In the genomic region with DNA sequence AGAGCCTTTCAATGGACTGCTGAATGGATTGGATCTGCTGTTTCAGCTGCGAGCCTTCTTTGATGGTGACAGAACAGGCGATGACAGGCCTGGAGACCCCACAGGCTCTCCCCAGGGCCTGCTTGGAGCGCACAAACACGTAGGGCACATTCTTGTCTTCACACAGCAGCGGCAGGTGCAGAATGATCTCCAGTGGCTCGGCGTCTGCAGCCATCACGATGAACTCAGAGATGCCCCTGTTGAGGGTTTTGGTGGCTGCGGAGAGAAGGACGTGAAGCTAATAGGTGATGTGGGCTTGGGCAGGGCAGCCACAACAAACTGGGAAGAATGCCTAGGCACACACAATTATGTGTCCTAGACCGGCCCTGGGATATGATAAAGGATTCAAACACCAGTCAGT, we compare ENCODE assay signal across 30 cellular contexts. TPM values are rescaled to one million over a fixed set of nuclear protein-coding genes. Genes with fewer than 3 reads are reported as not detected.
A peak's percentile ranks its signal among the peaks of the same experiment; 100 is the strongest.
DNase-seq lines count a peak whose midpoint lies in the region; ATAC-seq lines count a peak whose summit lies in the region.
"Had no signal": no experiment of that assay in that cellular context is flagged by ENCODE, and none has a peak within 500 bp of the region (broad histone marks: within the 10 kb centered on the region; RNA-seq: fewer than 3 reads in every experiment).

No MANE protein-coding gene starts in this region.

- no peak for ATAC-seq in stimulated activated naive CD8-positive, alpha-beta T cell treated with anti-CD3 and anti-CD28 coated beads, Interleukin-15, amount 100 ng/mL, for 72 hours
- no peak for ATAC-seq in activated T-helper 17 cell treated with anti-CD3 and anti-CD28 coated beads, Interleukin-2, amount 50 U/mL, for 72 hours (replicated peaks)
- ATAC-seq: SK-N-SH treated with all-trans-retinoic acid at 6 μM for 48 hours had no signal

- H3K27me3 Mint-ChIP-seq in stimulated activated naive CD8-positive, alpha-beta T cell treated with anti-CD3 and anti-CD28 coated beads, Interleukin-15, Interleukin-2, amounts not matched to agents 100 ng/mL and 50 ng/mL, for 24 hours: no peaks in the 10 kb centered on the region
- H3K27me3 Mint-ChIP-seq in stimulated activated naive CD8-positive, alpha-beta T cell treated with anti-CD3 and anti-CD28 coated beads, Interleukin-15, amount 100 ng/mL, for 72 hours: no peaks in the 10 kb centered on the region
- no peaks in the 10 kb centered on the region for H3K27me3 Mint-ChIP-seq in activated T-helper 17 cell treated with anti-CD3 and anti-CD28 coated beads, Interleukin-2, amount 50 U/mL, for 72 hours
- H3K27me3 Mint-ChIP-seq: activated CD4-positive, alpha-beta T cell treated with anti-CD3 and anti-CD28 coated beads, Interleukin-2, amount 10 ng/mL, durations not matched to agents 7 days and 5 days; activated naive CD8-positive, alpha-beta T cell treated with anti-CD3 and anti-CD28 coated beads, Interleukin-2, amount 10 ng/mL, durations not matched to agents 7 days and 5 days; type B pancreatic cell had no signal

- peaks cover 64% of the 10 kb centered on the region for H3K36me3 Mint-ChIP-seq in stimulated activated naive CD8-positive, alpha-beta T cell treated with anti-CD3 and anti-CD28 coated beads, Interleukin-15, Interleukin-2, amounts not matched to agents 100 ng/mL and 50 ng/mL, for 24 hours (ENCODE audit: low read depth)
- H3K36me3 Mint-ChIP-seq in activated T-helper 17 cell treated with anti-CD3 and anti-CD28 coated beads, Interleukin-2, amount 50 U/mL, for 72 hours (ENCODE audit: low read depth): peaks cover 92% of the 10 kb centered on the region

- peaks cover 8% of the 10 kb centered on the region for H3K4me1 Mint-ChIP-seq in stimulated activated naive CD8-positive, alpha-beta T cell treated with anti-CD3 and anti-CD28 coated beads, Interleukin-15, Interleukin-2, amounts not matched to agents 100 ng/mL and 50 ng/mL, for 24 hours (ENCODE audit: low read depth)
- peaks cover 21% of the 10 kb centered on the region for H3K4me1 Mint-ChIP-seq in stimulated activated naive CD8-positive, alpha-beta T cell treated with anti-CD3 and anti-CD28 coated beads, Interleukin-15, amount 100 ng/mL, for 72 hours
- peaks cover 13% of the 10 kb centered on the region for H3K4me1 Mint-ChIP-seq in activated T-helper 17 cell treated with anti-CD3 and anti-CD28 coated beads, Interleukin-2, amount 50 U/mL, for 72 hours

- H3K4me3 Mint-ChIP-seq in stimulated activated naive CD8-positive, alpha-beta T cell treated with anti-CD3 and anti-CD28 coated beads, Interleukin-15, Interleukin-2, amounts not matched to agents 100 ng/mL and 50 ng/mL, for 24 hours: no peak overlapping the region
- no peak overlapping the region for H3K4me3 Mint-ChIP-seq in stimulated activated naive CD8-positive, alpha-beta T cell treated with anti-CD3 and anti-CD28 coated beads, Interleukin-15, amount 100 ng/mL, for 72 hours
- H3K4me3 Mint-ChIP-seq in activated T-helper 17 cell treated with anti-CD3 and anti-CD28 coated beads, Interleukin-2, amount 50 U/mL, for 72 hours: no peak overlapping the region
- H3K4me3 Mint-ChIP-seq: activated CD4-positive, alpha-beta T cell treated with anti-CD3 and anti-CD28 coated beads, Interleukin-2, amount 10 ng/mL, durations not matched to agents 7 days and 5 days; activated naive CD8-positive, alpha-beta T cell treated with anti-CD3 and anti-CD28 coated beads, Interleukin-2, amount 10 ng/mL, durations not matched to agents 7 days and 5 days; activated T-helper 1 cell treated with anti-CD3 and anti-CD28 coated beads, Interleukin-12 subunit alpha, Interleukin-12 subunit beta, Interleukin-2, Interleukin-4 antibody, amounts not matched to agents 30 ng/mL and 10 ng/mL and 1 ng/mL, durations not matched to agents 14 hours and 24 hours and 36 hours; type B pancreatic cell had no signal

- DNase-seq in stimulated activated naive CD8-positive, alpha-beta T cell treated with anti-CD3 and anti-CD28 coated beads, Interleukin-15, amount 100 ng/mL, for 72 hours: no peak
- DNase-seq in myocyte (ENCODE audit: low read depth) (peak; percentile 76), activated gamma-delta T cell treated with Interleukin-2 at 50 U/mL for 16 hours (no peak), iPS-NIHi11 (ENCODE audit: low spot score) (no peak), putamen (ENCODE audit: low spot score) (no peak)
- DNase-seq: activated CD4-positive, alpha-beta T cell treated with anti-CD3 and anti-CD28 coated beads, Interleukin-2, amount 10 ng/mL, durations not matched to agents 7 days and 5 days; activated naive CD8-positive, alpha-beta T cell treated with anti-CD3 and anti-CD28 coated beads, Interleukin-2, amount 10 ng/mL, durations not matched to agents 7 days and 5 days; C1 segment of cervical spinal cord; central memory CD4-positive, alpha-beta T cell; dermis blood vessel endothelial cell; DMS79; esophagus squamous epithelium; GDM1; H7; KG1; mesendoderm; MG63; NCI-H2029; NCI-H446; NCI-H82; stimulated activated CD4-positive, alpha-beta T cell treated with anti-CD3 and anti-CD28 coated beads, Interleukin-1b, Interleukin-23, amount 100 ng/mL, for 48 hours; stimulated activated CD8-positive, alpha-beta memory T cell treated with anti-CD3 and anti-CD28 coated beads, Interleukin-4, amount 100 ng/mL, for 48 hours; WERI-Rb-1 had no signal

- no peaks in the 10 kb centered on the region for H3K9me3 Mint-ChIP-seq in stimulated activated naive CD8-positive, alpha-beta T cell treated with anti-CD3 and anti-CD28 coated beads, Interleukin-15, Interleukin-2, amounts not matched to agents 100 ng/mL and 50 ng/mL, for 24 hours
- no peaks in the 10 kb centered on the region for H3K9me3 Mint-ChIP-seq in stimulated activated naive CD8-positive, alpha-beta T cell treated with anti-CD3 and anti-CD28 coated beads, Interleukin-15, amount 100 ng/mL, for 72 hours
- H3K9me3 Mint-ChIP-seq in activated T-helper 17 cell treated with anti-CD3 and anti-CD28 coated beads, Interleukin-2, amount 50 U/mL, for 72 hours: no peaks in the 10 kb centered on the region
- H3K9me3 Mint-ChIP-seq: activated CD4-positive, alpha-beta T cell treated with anti-CD3 and anti-CD28 coated beads, Interleukin-2, amount 10 ng/mL, durations not matched to agents 7 days and 5 days; activated naive CD8-positive, alpha-beta T cell treated with anti-CD3 and anti-CD28 coated beads, Interleukin-2, amount 10 ng/mL, durations not matched to agents 7 days and 5 days; activated T-helper 1 cell treated with anti-CD3 and anti-CD28 coated beads, Interleukin-12 subunit alpha, Interleukin-12 subunit beta, Interleukin-2, Interleukin-4 antibody, amounts not matched to agents 30 ng/mL and 10 ng/mL and 1 ng/mL, durations not matched to agents 14 hours and 24 hours and 36 hours; type B pancreatic cell had no signal

- peak overlapping the region; percentile 45 for H3K27ac Mint-ChIP-seq in stimulated activated naive CD8-positive, alpha-beta T cell treated with anti-CD3 and anti-CD28 coated beads, Interleukin-15, Interleukin-2, amounts not matched to agents 100 ng/mL and 50 ng/mL, for 24 hours
- H3K27ac Mint-ChIP-seq in stimulated activated naive CD8-positive, alpha-beta T cell treated with anti-CD3 and anti-CD28 coated beads, Interleukin-15, amount 100 ng/mL, for 72 hours: no peak overlapping the region
- H3K27ac Mint-ChIP-seq in activated T-helper 17 cell treated with anti-CD3 and anti-CD28 coated beads, Interleukin-2, amount 50 U/mL, for 72 hours: peak overlapping the region; percentile 68
- H3K27ac Mint-ChIP-seq: activated CD4-positive, alpha-beta T cell treated with anti-CD3 and anti-CD28 coated beads, Interleukin-2, amount 10 ng/mL, durations not matched to agents 7 days and 5 days; activated naive CD8-positive, alpha-beta T cell treated with anti-CD3 and anti-CD28 coated beads, Interleukin-2, amount 10 ng/mL, durations not matched to agents 7 days and 5 days; activated T-helper 1 cell treated with anti-CD3 and anti-CD28 coated beads, Interleukin-12 subunit alpha, Interleukin-12 subunit beta, Interleukin-2, Interleukin-4 antibody, amounts not matched to agents 30 ng/mL and 10 ng/mL and 1 ng/mL, durations not matched to agents 14 hours and 24 hours and 36 hours; type B pancreatic cell had no signal

RNA-seq across cellular contexts. Expression of a gene that starts 13.7 kb away (rescaled TPM):
- total RNA-seq in activated T-helper 17 cell treated with anti-CD3 and anti-CD28 coated beads, Interleukin-2, amount 50 U/mL, for 72 hours: 100 to 1,000 TPM; 175 to 256 TPM
- total RNA-seq in myocyte: 129 and 137 TPM in 2 replicates
- 158 TPM for polyA plus RNA-seq in myocyte (2012)

RNA-seq across cellular contexts. Expression of a gene that starts 24.4 kb away (rescaled TPM):
- 10 to 100 TPM; 39.8 to 40.1 TPM for total RNA-seq in activated T-helper 17 cell treated with anti-CD3 and anti-CD28 coated beads, Interleukin-2, amount 50 U/mL, for 72 hours
- 0.08 TPM in 1 of 2 replicates, not detected in the other for total RNA-seq in myocyte
- not detected for polyA plus RNA-seq in myocyte (2012)
- total RNA-seq: H7, hepatocyte, osteocyte had no signal

RNA-seq across cellular contexts. Expression of a gene that starts 53.8 kb away (rescaled TPM):
- total RNA-seq in activated T-helper 17 cell treated with anti-CD3 and anti-CD28 coated beads, Interleukin-2, amount 50 U/mL, for 72 hours: 100 to 1,000 TPM; 237 to 428 TPM
- 346 and 353 TPM in 2 replicates for total RNA-seq in myocyte
- 239 TPM for polyA plus RNA-seq in myocyte (2012)

RNA-seq across cellular contexts. Expression of a gene that starts 54.1 kb away (rescaled TPM):
- total RNA-seq in activated T-helper 17 cell treated with anti-CD3 and anti-CD28 coated beads, Interleukin-2, amount 50 U/mL, for 72 hours: 10 to 100 TPM; 31.1 to 60.3 TPM
- total RNA-seq in myocyte: 20.2 and 22.4 TPM in 2 replicates
- polyA plus RNA-seq in myocyte (2012): 25.8 TPM

Comparison
In these comparisons a context has a peak if more than half of its experiments do, and no peak if none do; other contexts are left out.
1. H3K27ac Mint-ChIP-seq: peak in stimulated activated naive CD8-positive, alpha-beta T cell treated with anti-CD3 and anti-CD28 coated beads, Interleukin-15, Interleukin-2, amounts not matched to agents 100 ng/mL and 50 ng/mL, for 24 hours (single experiment) and activated T-helper 17 cell treated with anti-CD3 and anti-CD28 coated beads, Interleukin-2, amount 50 U/mL, for 72 hours (single experiment); none in stimulated activated naive CD8-positive, alpha-beta T cell treated with anti-CD3 and anti-CD28 coated beads, Interleukin-15, amount 100 ng/mL, for 72 hours (0 of 2).
2. RNA of a gene that starts 24.4 kb away (total RNA-seq): 39.8 to 40.1 TPM in activated T-helper 17 cell treated with anti-CD3 and anti-CD28 coated beads, Interleukin-2, amount 50 U/mL, for 72 hours; 0.08 TPM in myocyte; every median in the first group is over 10 times any median in the second.